Comparison of ENCODE assay signal across 36 cellular contexts in genomic region chr9:77127071-77127470, GRCh38.
"Had no signal": no experiment of that assay in that cellular context is flagged by ENCODE, and none has a peak within 500 bp of the region (broad histone marks: within the 10 kb centered on the region; RNA-seq: fewer than 3 reads in every experiment).

No MANE protein-coding gene starts in this region.

- H3K9me3 Mint-ChIP-seq: activated B cell treated with CpG ODN at 0.5 μM for 24 hours; activated CD4-positive, alpha-beta memory T cell treated with anti-CD3 and anti-CD28 coated beads for 36 hours; activated CD4-positive, alpha-beta T cell treated with anti-CD3 and anti-CD28 coated beads, Interleukin-2, amount 10 ng/mL, durations not matched to agents 24 days and 14 days; activated naive CD4-positive, alpha-beta T cell treated with anti-CD3 and anti-CD28 coated beads, Interleukin-2, amount 10 ng/mL, durations not matched to agents 7 days and 5 days; activated naive CD4-positive, alpha-beta T cell treated with anti-CD3 and anti-CD28 coated beads, Interleukin-2, amount 50 U/mL, for 24 hours; activated T-cell treated with anti-CD3 and anti-CD28 coated beads, Interleukin-2, amount 50 U/mL, for 4 hours; activated T-helper 2 cell treated with anti-CD3 and anti-CD28 coated beads, Interferon-gamma antibody, Interleukin-2, Interleukin-4, amounts not matched to agents 10 μg/mL and 5 μg/mL and 100 μg/mL, durations not matched to agents 14 hours and 24 hours and 36 hours; central memory CD8-positive, alpha-beta T cell; T-helper 1 cell treated with Interleukin-12 subunit alpha and Interleukin-12 subunit beta and Interleukin-4 antibody, amounts not matched to agents 30 μg/mL and 1 μg/mL, for 36 hours; T-helper 2 cell treated with Interferon-gamma antibody and Interleukin-4, amounts not matched to agents 5 μg/mL and 100 μg/mL, for 36 hours had no signal

- H3K4me3 Mint-ChIP-seq: activated B cell treated with CpG ODN at 0.5 μM for 24 hours; activated CD4-positive, alpha-beta memory T cell treated with anti-CD3 and anti-CD28 coated beads for 36 hours; activated CD4-positive, alpha-beta T cell treated with anti-CD3 and anti-CD28 coated beads, Interleukin-2, amount 10 ng/mL, durations not matched to agents 24 days and 14 days; activated CD8-positive, alpha-beta T cell treated with anti-CD3 and anti-CD28 coated beads for 36 hours; activated naive CD4-positive, alpha-beta T cell treated with anti-CD3 and anti-CD28 coated beads, Interleukin-2, amount 10 ng/mL, durations not matched to agents 7 days and 5 days; activated naive CD4-positive, alpha-beta T cell treated with anti-CD3 and anti-CD28 coated beads, Interleukin-2, amount 50 U/mL, for 24 hours; activated naive CD8-positive, alpha-beta T cell; activated naive CD8-positive, alpha-beta T cell treated with anti-CD3 and anti-CD28 coated beads, Interleukin-2, amount 10 ng/mL, durations not matched to agents 7 days and 5 days; activated naive CD8-positive, alpha-beta T cell treated with anti-CD3 and anti-CD28 coated beads, Interleukin-2, amount 50 U/mL, for 24 hours; activated T-cell treated with anti-CD3 and anti-CD28 coated beads, Interleukin-2, amount 50 U/mL, for 4 hours; brain; central memory CD8-positive, alpha-beta T cell; T-helper 1 cell treated with Interleukin-12 subunit alpha and Interleukin-12 subunit beta and Interleukin-4 antibody, amounts not matched to agents 30 μg/mL and 1 μg/mL, for 36 hours; T-helper 2 cell treated with Interferon-gamma antibody and Interleukin-4, amounts not matched to agents 5 μg/mL and 100 μg/mL, for 36 hours had no signal

- FAIRE-seq: bronchial epithelial cell, TTC549 had no signal

- H3K27me3 ChIP-seq: ascending aorta, cardiac muscle cell had no signal

- H3K4me1 ChIP-seq: ascending aorta had no signal

- H3K36me3 ChIP-seq: ascending aorta, cardiac muscle cell had no signal

- DNase-seq: activated B cell treated with CpG ODN at 0.5 μM for 24 hours; activated CD4-positive, alpha-beta memory T cell treated with anti-CD3 and anti-CD28 coated beads for 36 hours; activated CD4-positive, alpha-beta T cell treated with anti-CD3 and anti-CD28 coated beads for 4 hours; activated CD4-positive, alpha-beta T cell treated with anti-CD3 and anti-CD28 coated beads, Interleukin-2, amount 10 ng/mL, durations not matched to agents 24 days and 14 days; activated CD4-positive, alpha-beta T cell treated with anti-CD3 and anti-CD28 coated beads, Interleukin-2, amount 50 U/mL, for 4 hours; activated CD4-positive, CD25-positive, alpha-beta regulatory T cell treated with anti-CD3 and anti-CD28 coated beads, Interleukin-2, amount 50 U/mL, for 72 hours; activated CD8-positive, alpha-beta memory T cell treated with anti-CD3 and anti-CD28 coated beads, Interleukin-2, amount 50 U/mL, for 4 hours; activated CD8-positive, alpha-beta T cell treated with anti-CD3 and anti-CD28 coated beads for 36 hours; activated effector memory CD4-positive, alpha-beta T cell treated with Interleukin-2 at 50 U/mL for 16 hours; activated gamma-delta T cell; activated naive CD4-positive, alpha-beta T cell treated with anti-CD3 and anti-CD28 coated beads, Interleukin-2, amount 10 ng/mL, durations not matched to agents 7 days and 5 days; activated naive CD4-positive, alpha-beta T cell treated with Interleukin-2 at 50 U/mL for 16 hours; activated naive CD8-positive, alpha-beta T cell treated with anti-CD3 and anti-CD28 coated beads, Interleukin-2, amount 10 ng/mL, durations not matched to agents 7 days and 5 days; activated naive CD8-positive, alpha-beta T cell treated with anti-CD3 and anti-CD28 coated beads, Interleukin-2, amount 50 U/mL, for 24 hours; activated T-cell treated with anti-CD3 and anti-CD28 coated beads for 4 hours; activated T-cell treated with anti-CD3 and anti-CD28 coated beads, Interleukin-2, amount 50 U/mL, for 1 hour; activated T-cell treated with anti-CD3 and anti-CD28 coated beads, Interleukin-2, amount 50 U/mL, for 4 hours; amygdala; anterior cingulate cortex; caudate nucleus; cerebellar nuclear complex; T-helper 1 cell; T-helper 2 cell; T-helper 9 cell had no signal

- H3K27ac Mint-ChIP-seq: activated B cell treated with CpG ODN at 0.5 μM for 24 hours; activated CD4-positive, alpha-beta memory T cell treated with anti-CD3 and anti-CD28 coated beads for 36 hours; activated CD4-positive, alpha-beta T cell treated with anti-CD3 and anti-CD28 coated beads, Interleukin-2, amount 10 ng/mL, durations not matched to agents 24 days and 14 days; activated CD8-positive, alpha-beta T cell treated with anti-CD3 and anti-CD28 coated beads for 36 hours; activated naive CD4-positive, alpha-beta T cell treated with anti-CD3 and anti-CD28 coated beads, Interleukin-2, amount 10 ng/mL, durations not matched to agents 7 days and 5 days; activated naive CD4-positive, alpha-beta T cell treated with anti-CD3 and anti-CD28 coated beads, Interleukin-2, amount 50 U/mL, for 24 hours; activated naive CD8-positive, alpha-beta T cell; activated naive CD8-positive, alpha-beta T cell treated with anti-CD3 and anti-CD28 coated beads, Interleukin-2, amount 10 ng/mL, durations not matched to agents 7 days and 5 days; activated naive CD8-positive, alpha-beta T cell treated with anti-CD3 and anti-CD28 coated beads, Interleukin-2, amount 50 U/mL, for 24 hours; activated T-helper 2 cell treated with anti-CD3 and anti-CD28 coated beads, Interferon-gamma antibody, Interleukin-2, Interleukin-4, amounts not matched to agents 10 μg/mL and 5 μg/mL and 100 μg/mL, durations not matched to agents 14 hours and 24 hours and 36 hours; brain; T-helper 1 cell treated with Interleukin-12 subunit alpha and Interleukin-12 subunit beta and Interleukin-4 antibody, amounts not matched to agents 30 μg/mL and 1 μg/mL, for 36 hours; T-helper 2 cell treated with Interferon-gamma antibody and Interleukin-4, amounts not matched to agents 5 μg/mL and 100 μg/mL, for 36 hours had no signal

- H3K4me1 Mint-ChIP-seq: activated B cell treated with CpG ODN at 0.5 μM for 24 hours; activated CD4-positive, alpha-beta T cell treated with anti-CD3 and anti-CD28 coated beads, Interleukin-2, amount 10 ng/mL, durations not matched to agents 24 days and 14 days; activated naive CD4-positive, alpha-beta T cell treated with anti-CD3 and anti-CD28 coated beads, Interleukin-2, amount 10 ng/mL, durations not matched to agents 7 days and 5 days; activated naive CD4-positive, alpha-beta T cell treated with anti-CD3 and anti-CD28 coated beads, Interleukin-2, amount 50 U/mL, for 24 hours; activated naive CD8-positive, alpha-beta T cell treated with anti-CD3 and anti-CD28 coated beads, Interleukin-2, amount 10 ng/mL, durations not matched to agents 7 days and 5 days; activated naive CD8-positive, alpha-beta T cell treated with anti-CD3 and anti-CD28 coated beads, Interleukin-2, amount 50 U/mL, for 24 hours; brain; central memory CD8-positive, alpha-beta T cell had no signal

- H3K4me3 ChIP-seq: ascending aorta, cardiac muscle cell had no signal

- H3K36me3 Mint-ChIP-seq: activated CD4-positive, alpha-beta memory T cell treated with anti-CD3 and anti-CD28 coated beads for 36 hours; activated naive CD4-positive, alpha-beta T cell treated with anti-CD3 and anti-CD28 coated beads, Interleukin-2, amount 10 ng/mL, durations not matched to agents 7 days and 5 days; activated naive CD4-positive, alpha-beta T cell treated with anti-CD3 and anti-CD28 coated beads, Interleukin-2, amount 50 U/mL, for 24 hours; activated naive CD8-positive, alpha-beta T cell; activated naive CD8-positive, alpha-beta T cell treated with anti-CD3 and anti-CD28 coated beads, Interleukin-2, amount 10 ng/mL, durations not matched to agents 7 days and 5 days; brain had no signal

- H3K27ac ChIP-seq: ascending aorta, cardiac muscle cell, VCaP had no signal
